Comparison of ENCODE assay signal across 20 cellular contexts in genomic region chr10:116835658-116836057, GRCh38. TPM values are rescaled to one million over a fixed set of nuclear protein-coding genes. Genes with fewer than 3 reads are reported as not detected.
DNase-seq lines count a peak whose midpoint lies in the region; ATAC-seq, FAIRE-seq and TF ChIP-seq lines count a peak whose summit lies in the region.
"Had no signal": no experiment of that assay in that cellular context is flagged by ENCODE, and none has a peak within 500 bp of the region (broad histone marks: within the 10 kb centered on the region; RNA-seq: fewer than 3 reads in every experiment).

No MANE protein-coding gene starts in this region.

- H2BK5ac ChIP-seq in H1 (ENCODE audit: low read depth, low read length), result no peak overlapping the region; the same call in 1 of the 2 replicates

- H3K27me3 Mint-ChIP-seq in GM23338 (ENCODE audit: insufficient read depth, low read depth, poor library complexity), result peaks cover 8% of the 10 kb centered on the region

- DNase-seq in GM23338 (ENCODE audit: low spot score), result no peak
- DNase-seq in H1 (ENCODE audit: low read depth in 1 of 2, low spot score in 2 of 2), result no peak
- no peak for DNase-seq in H54 (ENCODE audit: insufficient read length, low spot score)
- DNase-seq in RKO (ENCODE audit: low spot score), result no peak
- DNase-seq: ACHN, DMS153, DND-41, HFFc6, Karpas-422, OCI-M1, Peyer's patch, SK-N-SH, SW 1271 had no signal

- CTCF ChIA-PET in H1 (lab: Charles Lee; ENCODE audit: partially characterized antibody), result interaction anchor here (0.6 to 4.1 kb wide), 18 partner anchors 8 to 340 kb away, joined by 3 to 21 read pairs (median 5); partner anchors contain the start of gene ENO4

- H2BK12ac ChIP-seq in H1 (ENCODE audit: low read depth, low read length), result 0 out of 2 replicates have a peak overlapping the region, but pooled peaks have one; percentile 0

- H3K79me1 ChIP-seq in H1 (ENCODE audit: low read depth, low read length), result no peaks in the 10 kb centered on the region

- H3K27ac ChIP-seq in GM23338 (ENCODE audit: low read depth) (peak overlapping the region; percentile 40; the same call in 1 of the 2 replicates), HUES6 (ENCODE audit: low read depth, low read length) (0 out of 2 replicates have a peak overlapping the region, but pooled peaks have one; percentile 4), H1 (ENCODE audit: low read depth, low read length) (peak overlapping the region; percentile 57; the same call in 1 of the 2 replicates), neural cell (ENCODE audit: low read length) (peak overlapping the region; percentile 46)
- H3K27ac ChIP-seq: Peyer's patch had no signal

- TF ChIP-seq EP300 in H1 (IDR thresholded peaks at IDR 0.05; ENCODE audit: borderline replicate concordance in 1 of 2, low read depth in 2 of 2, low read length in 2 of 2) (no peak), neural cell (conservative IDR thresholded peaks at IDR 0.05; ENCODE audit: poor library complexity, severe bottlenecking) (no peak)

- TF ChIP-seq CTCF in GM23338 (conservative IDR thresholded peaks at IDR 0.05; ENCODE audit: low read depth in 2 of 2), result no peak
- TF ChIP-seq CTCF in H1 (IDR thresholded peaks at IDR 0.05; ENCODE audit: control extremely low read depth in 1 of 3, insufficient read depth in 1 of 3, low read depth in 1 of 3, low read length in 3 of 3), result no peak
- TF ChIP-seq CTCF in neural cell (IDR thresholded peaks at IDR 0.05; ENCODE audit: poor library complexity, severe bottlenecking), result no peak

- peak overlapping the region; percentile 8 for H4K5ac ChIP-seq in H1 (ENCODE audit: insufficient read length, low read depth, low read length)

- no peaks in the 10 kb centered on the region for H3K79me2 ChIP-seq in GM23338 (replicated peaks; ENCODE audit: insufficient read depth)
- H3K79me2 ChIP-seq in H1 (ENCODE audit: control insufficient read depth in 1 of 2, insufficient read depth in 2 of 2, low read length in 2 of 2), result no peaks in the 10 kb centered on the region
- H3K79me2 ChIP-seq in neural cell (replicated peaks; ENCODE audit: insufficient read depth, low read length), result no peaks in the 10 kb centered on the region

- no peak overlapping the region for H2BK20ac ChIP-seq in H1 (ENCODE audit: low read length)

- H3K23ac ChIP-seq in H1 (ENCODE audit: insufficient read length), result no peak overlapping the region

- H3K36me3 ChIP-seq in GM23338 (ENCODE audit: insufficient read depth) (no peaks in the 10 kb centered on the region), HUES6 (ENCODE audit: control insufficient read depth, insufficient read depth, low read length) (no peaks in the 10 kb centered on the region), H1 (ENCODE audit: control insufficient read depth in 2 of 4, insufficient read depth in 4 of 4, low read length in 3 of 4) (no peaks in the 10 kb centered on the region; a peak in 1 of 8 replicates), neural cell (ENCODE audit: insufficient read depth, low read length) (no peaks in the 10 kb centered on the region)
- H3K36me3 ChIP-seq: HAP-1, Peyer's patch had no signal

- peak overlapping the region; percentile 60; the same call in 1 of the 2 replicates for H3K18ac ChIP-seq in H1 (ENCODE audit: extremely low read depth, low read length)

- H3K4ac ChIP-seq in H1 (replicated peaks; ENCODE audit: insufficient read length, low read depth, low read length), result no peak overlapping the region

- H2BK120ac ChIP-seq in H1 (replicated peaks; ENCODE audit: low read depth, low read length), result no peak overlapping the region

- TF ChIP-seq RAD21 in H1 (IDR thresholded peaks at IDR 0.05 in 1 of 2, conservative IDR thresholded peaks at IDR 0.05 in 1 of 2; ENCODE audit: low read depth in 2 of 2, low read length in 2 of 2) (no peak), neural cell (conservative IDR thresholded peaks at IDR 0.05) (no peak)

- H2BK15ac ChIP-seq in H1 (ENCODE audit: low read length), result no peak overlapping the region

- no peak overlapping the region for H3K56ac ChIP-seq in H1 (replicated peaks; ENCODE audit: insufficient read length, low read depth, low read length)

- H3K4me2 ChIP-seq in GM23338 (peak overlapping the region; percentile 66), H1 (ENCODE audit: insufficient read depth in 1 of 2, low read depth in 2 of 2, low read length in 2 of 2) (peak overlapping the region; percentile 48 to 57), neural cell (ENCODE audit: low read length) (no peak overlapping the region)
- H3K4me2 ChIP-seq: SK-N-SH had no signal

- H3K14ac ChIP-seq in H1 (ENCODE audit: insufficient read length), result no peak overlapping the region

- H4K20me1 ChIP-seq in GM23338 (replicated peaks; ENCODE audit: insufficient read depth) (no peaks in the 10 kb centered on the region), H1 (replicated peaks in 1 of 2; ENCODE audit: control insufficient read depth in 1 of 2, insufficient read depth in 2 of 2, low read length in 2 of 2) (no peaks in the 10 kb centered on the region), neural cell (ENCODE audit: insufficient read depth) (no peaks in the 10 kb centered on the region)

- H2AFZ ChIP-seq in GM23338, result no peak overlapping the region
- no peak overlapping the region for H2AFZ ChIP-seq in H1 (ENCODE audit: low read length)
- no peak overlapping the region for H2AFZ ChIP-seq in neural cell (ENCODE audit: low read depth, low read length)

- no peak for TF ChIP-seq POLR2A in H1 (IDR thresholded peaks at IDR 0.05; ENCODE audit: control extremely low read depth in 1 of 2, low read depth in 2 of 2, low read length in 2 of 2)
- TF ChIP-seq POLR2A in H54 (IDR thresholded peaks at IDR 0.05; ENCODE audit: low read depth, low read length), result no peak

- POLR2A ChIA-PET in H1 (lab: Charles Lee; ENCODE audit: partially characterized antibody), result interaction anchor here (1.3 to 4.7 kb wide), 3 partner anchors 9 to 29 kb away, joined by 7 to 21 read pairs (median 8); partner anchors contain the start of gene ENO4

- H2AK5ac ChIP-seq in H1 (ENCODE audit: low read depth, low read length), result no peak overlapping the region

- WGBS in H1 (ENCODE audit: extremely low coverage in 1 of 2, insufficient coverage in 1 of 2, insufficient read length in 1 of 2, insufficient replicate concordance in 2 of 2, low coverage in 1 of 2, low lambda C conversion rate in 2 of 2, missing lambda C conversion rate in 1 of 2), 2 experiments, result 47% methylated on average over 7 of the region's 7 CpGs; no CpG with 5 or more reads in 1 of the 2 experiments

- H3K36me3 Mint-ChIP-seq in GM23338 (ENCODE audit: low read depth), result no peaks in the 10 kb centered on the region

- no peak overlapping the region for H4K8ac ChIP-seq in H1 (ENCODE audit: extremely low read depth, insufficient read depth, low read length)

- peaks cover 68% of the 10 kb centered on the region for H3K4me1 Mint-ChIP-seq in GM23338

- no peaks in the 10 kb centered on the region; the same call in 1 of the 2 replicates for H3F3A ChIP-seq in GM23338 (replicated peaks; ENCODE audit: low read depth)
- H3F3A ChIP-seq in neural cell (ENCODE audit: insufficient read depth, low read length, poor library complexity, severe bottlenecking), result no peaks in the 10 kb centered on the region

- no peaks in the 10 kb centered on the region for H3K9me3 Mint-ChIP-seq in GM23338
- H3K9me3 Mint-ChIP-seq: HFFc6 had no signal

- H3K9me2 ChIP-seq in GM23338 (ENCODE audit: insufficient read depth) (no peaks in the 10 kb centered on the region), neural cell (ENCODE audit: insufficient read depth, low read length) (no peaks in the 10 kb centered on the region)
- H3K9me2 ChIP-seq: SK-N-SH had no signal

- H3K4me1 ChIP-seq in GM23338 (ENCODE audit: insufficient read depth) (peaks cover 61% of the 10 kb centered on the region), HUES6 (ENCODE audit: control insufficient read depth, insufficient read depth, low read length) (peaks cover 67% of the 10 kb centered on the region), H1 (replicated peaks in 1 of 4; ENCODE audit: control insufficient read depth in 3 of 4, insufficient read depth in 4 of 4, low read length in 3 of 4) (peaks cover 29 to 50% (median 40%) of the 10 kb centered on the region in 4 experiments)
- H3K4me1 ChIP-seq: Peyer's patch had no signal

- H3K9ac ChIP-seq in HUES6 (ENCODE audit: low read length) (peak overlapping the region; percentile 16), H1 (replicated peaks in 1 of 4; ENCODE audit: extremely low read depth in 1 of 4, low read depth in 3 of 4, low read length in 3 of 4) (no peak overlapping the region; a peak in 1 of 7 replicates), neural cell (ENCODE audit: low read length) (no peak overlapping the region)
- H3K9ac ChIP-seq: SK-N-SH had no signal

- peak overlapping the region; percentile 41 for H3K27ac Mint-ChIP-seq in GM23338
- H3K27ac Mint-ChIP-seq: HFFc6 had no signal

- no peak overlapping the region for H4K91ac ChIP-seq in H1 (replicated peaks; ENCODE audit: insufficient read length, low read length)

- H3K27me3 ChIP-seq in GM23338 (ENCODE audit: insufficient read depth) (no peaks in the 10 kb centered on the region), HUES6 (ENCODE audit: control insufficient read depth, insufficient read depth, low read length) (peaks cover 14% of the 10 kb centered on the region; the same call in 1 of the 2 replicates), H1 (replicated peaks in 1 of 4; ENCODE audit: control insufficient read depth in 3 of 4, extremely low read depth in 1 of 4, insufficient read depth in 3 of 4, low read length in 3 of 4) (no peaks in the 10 kb centered on the region), neural cell (ENCODE audit: insufficient read depth, low read depth, low read length) (no peaks in the 10 kb centered on the region)
- H3K27me3 ChIP-seq: Peyer's patch had no signal

- H3K23me2 ChIP-seq in H1 (ENCODE audit: low read depth, low read length), result no peaks in the 10 kb centered on the region

- FAIRE-seq in H1 (lab: Jason Lieb, UNC), result no peak
- FAIRE-seq in H54 (lab: Jason Lieb, UNC), result no peak
- FAIRE-seq: GM12892, GM19239 had no signal

- H3K9me3 ChIP-seq in HUES6 (ENCODE audit: control insufficient read depth, insufficient read depth, low read depth, low read length) (no peaks in the 10 kb centered on the region), H1 (ENCODE audit: insufficient read depth in 2 of 2, low read depth in 1 of 2, low read length in 1 of 2) (no peaks in the 10 kb centered on the region), neural cell (ENCODE audit: low read length) (no peaks in the 10 kb centered on the region)
- H3K9me3 ChIP-seq: HAP-1, Peyer's patch, SK-N-SH had no signal

- no peak for ATAC-seq in GM23338
- ATAC-seq in GM18498 (IDR thresholded peaks at IDR 0.05; ENCODE audit: unreplicated experiment), result no peak
- no peak for ATAC-seq in HG02571 (IDR thresholded peaks at IDR 0.05; ENCODE audit: unreplicated experiment)

- H3K4me3 ChIP-seq in GM23338 (peak overlapping the region; percentile 21; the same call in 1 of the 2 replicates), HUES6 (ENCODE audit: low read depth, low read length) (peak overlapping the region; percentile 10; the same call in 1 of the 2 replicates), H1 (ENCODE audit: extremely low read depth in 1 of 4, insufficient read depth in 2 of 4, low read depth in 3 of 4, low read length in 4 of 4) (peak overlapping the region in 1 of 4 experiments; percentile 37; a peak in 3 of 8 replicates), neural cell (ENCODE audit: low read length) (peak overlapping the region; percentile 39)
- H3K4me3 ChIP-seq: HAP-1, Peyer's patch had no signal

- peak overlapping the region; percentile 38 for H3K4me3 Mint-ChIP-seq in GM23338
- H3K4me3 Mint-ChIP-seq: HFFc6 had no signal

RNA-seq across cellular contexts. Expression of gene ENO4, which starts 13.6 kb away (rescaled TPM):
- 0.04 and 0.24 TPM in 2 replicates for total RNA-seq in GM23338 (2014; rRNA removed; shearing (Covaris generic))
- 0.44 and 0.59 TPM in 2 replicates for polyA plus RNA-seq in GM23338 (2016; fragmentation: Nextera tagmentation; extraction: Ambion mirVana)
- 0.21 TPM in 1 of 2 replicates, not detected in the other for total RNA-seq in H1 (2021; fragmentation: NEBNext Ultra II Directional; extraction: Animal tissue kit (Norgen Biotek cat#: 25700))
- polyA plus RNA-seq in H1 (2011; rRNA removed), result 0.33 and 0.77 TPM in 2 replicates
- polyA plus RNA-seq in H1 (2011; cell fraction: cytosol; rRNA removed), result 0.54 TPM
- 1.5 TPM for polyA plus RNA-seq in H1 (2011; cell fraction: nucleus; rRNA removed)
- 0.46 to 1.9 TPM (median 1.0 TPM) in 4 replicates for polyA plus RNA-seq in H1 (2012, experiment 1 of 2)
- 0.09 TPM for polyA plus RNA-seq in H1 (2012, experiment 2 of 2)
- 0.20 TPM for polyA plus RNA-seq in H1 (2013, experiment 1 of 2)
- polyA plus RNA-seq in H1 (2013, experiment 2 of 2), result 0.50 TPM
- 0.80 TPM in 1 of 2 replicates, not detected in the other for polyA minus RNA-seq in H1 (2011; rRNA and poly(A)+ RNA removed)
- not detected for polyA minus RNA-seq in H1 (2011; cell fraction: cytosol; rRNA and poly(A)+ RNA removed)
- 0.30 TPM for polyA minus RNA-seq in H1 (2011; cell fraction: nucleus; rRNA and poly(A)+ RNA removed)
- polyA plus RNA-seq in neural cell, result 0.51 and 3.2 TPM in 2 replicates
- polyA minus RNA-seq in neural cell, result 1.5 TPM in 2 replicates
- total RNA-seq: HFFc6, Peyer's patch had no signal

Comparison
In these comparisons a context has a peak if more than half of its experiments do, and no peak if none do; other contexts are left out.
1. H3K27ac ChIP-seq: peak in every context shown above with its lines; median percentile 57 in H1; 46 in neural cell; 40 in GM23338; 4 in HUES6.